8 cellular contexts compared by ENCODE assay signal in the genomic region with DNA sequence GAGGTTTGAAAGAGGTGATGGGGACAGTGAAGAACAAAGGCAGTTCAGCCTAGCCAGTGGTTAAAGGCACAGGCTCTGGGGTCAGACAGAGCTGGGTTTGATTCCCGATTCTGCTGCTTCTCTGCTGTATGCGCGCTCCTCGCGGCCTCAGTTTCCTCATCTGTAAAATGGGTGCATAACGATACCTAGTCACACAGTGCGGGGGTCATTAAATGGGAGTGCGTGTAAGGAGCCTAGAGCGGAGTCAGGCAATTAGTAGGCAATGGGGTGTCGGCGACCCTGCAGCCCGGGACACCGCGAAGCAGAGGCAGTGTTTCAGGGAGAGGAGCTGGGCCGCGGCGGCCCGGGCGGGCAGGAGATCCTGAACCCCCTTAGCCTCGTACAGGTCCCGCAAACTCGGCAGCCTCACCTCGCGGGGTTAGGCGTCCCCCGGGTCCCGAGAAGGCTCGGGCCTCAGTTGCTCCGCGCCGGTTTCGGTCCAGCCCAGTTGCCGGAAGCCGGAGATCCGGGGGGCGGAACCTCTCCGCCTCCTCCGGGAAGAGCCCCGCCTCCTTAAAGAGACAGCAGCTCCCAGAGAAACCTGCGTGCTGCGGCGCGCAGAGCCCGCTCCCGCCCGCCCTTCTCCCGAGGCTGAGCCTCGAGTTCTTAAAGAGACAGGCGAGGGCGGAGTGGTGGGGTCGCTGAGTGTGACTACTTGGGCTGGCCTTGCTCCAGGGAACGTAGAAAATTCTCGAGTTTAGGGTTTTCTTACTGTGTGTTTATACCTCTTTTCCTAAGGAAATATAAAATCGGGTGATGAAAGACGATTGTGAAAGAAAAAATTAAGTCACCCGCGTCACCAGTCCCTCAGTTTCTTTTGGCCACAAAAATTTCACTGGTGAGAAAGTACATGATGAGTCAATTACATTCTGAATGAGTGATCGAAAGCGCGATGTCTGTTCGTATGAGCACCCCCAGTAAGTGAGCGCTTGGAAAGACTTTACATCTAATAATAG. TPM values are rescaled to one million over a fixed set of nuclear protein-coding genes. Genes with fewer than 3 reads are reported as not detected.
DNase-seq lines count a peak whose midpoint lies in the region; ATAC-seq and TF ChIP-seq lines count a peak whose summit lies in the region.

A gene (minus strand): TSS at position 494 of the 995 bp plus-strand sequence. CDS start 860 bp downstream, outside the sequence.

- peaks cover 6% of the 10 kb centered on the region in 2 experiments for H3K79me1 ChIP-seq in IMR-90 (ENCODE audit: low read depth in 1 of 2, low read length in 2 of 2)

- peak within 1 kb of the TSS; percentile 47 for H2AK5ac ChIP-seq in IMR-90 (ENCODE audit: low read depth, low read length)

- H2BK20ac ChIP-seq in IMR-90 (ENCODE audit: low read depth, low read length), result peak within 1 kb of the TSS; percentile 14; the same call in 1 of the 2 replicates

- peaks cover 5% of the 10 kb centered on the region; the same call in 1 of the 2 replicates for H3K36me3 ChIP-seq in IMR-90 (ENCODE audit: control insufficient read depth, insufficient read depth, low read length)
- peaks cover 5 to 7% of the 10 kb centered on the region in 2 donors for H3K36me3 ChIP-seq in mucosa of rectum (ENCODE audit: control insufficient read depth in 2 of 2, insufficient read depth in 2 of 2, low read length in 2 of 2)

- H3K4me1 Mint-ChIP-seq in activated T-cell treated with anti-CD3 and anti-CD28 coated beads, Interleukin-2, amount 50 U/mL, for 24 hours (ENCODE audit: low read depth), result peaks cover 40% of the 10 kb centered on the region

- intact Hi-C loops in IMR-90 (cut with micrococcal nuclease), result loop anchor here (2.0 kb wide), 1 partner anchor 57 kb away; a partner anchor contains a TSS

- H3K18ac ChIP-seq in IMR-90 (ENCODE audit: low read depth, low read length), result peak within 1 kb of the TSS; percentile 81

- H3K36me3 Mint-ChIP-seq in activated T-cell treated with anti-CD3 and anti-CD28 coated beads, Interleukin-2, amount 50 U/mL, for 24 hours (ENCODE audit: low read depth), result peaks cover 34% of the 10 kb centered on the region

- H3K9me3 ChIP-seq in IMR-90 (ENCODE audit: control insufficient read depth, insufficient read depth, low read length) (no peaks in the 10 kb centered on the region), mucosa of rectum (ENCODE audit: control insufficient read depth in 2 of 2, low read length in 2 of 2) (no peaks in the 10 kb centered on the region)

- CTCF ChIA-PET in IMR-90 (lab: Yijun Ruan, JAX), result no interaction called here

- ATAC-seq in GM21528 (IDR thresholded peaks at IDR 0.05; ENCODE audit: low FRiP score, unreplicated experiment) (peak; percentile 91), IMR-90 (ENCODE audit: low read depth) (peak; percentile 100)

- dilution Hi-C loops in IMR-90 (cut with HindIII; ENCODE audit: low sequenced_read_pairs, unreplicated experiment), result no loop called here

- H3K27me3 Mint-ChIP-seq in activated T-cell treated with anti-CD3 and anti-CD28 coated beads, Interleukin-2, amount 50 U/mL, for 24 hours, result no peaks in the 10 kb centered on the region

- TF ChIP-seq CTCF in IMR-90 (conservative IDR thresholded peaks at IDR 0.05; ENCODE audit: low read depth, low read length), result no peak

- H2AK9ac ChIP-seq in IMR-90 (replicated peaks; ENCODE audit: low read depth, low read length, poor library complexity), result peak within 1 kb of the TSS; percentile 98

- H3K4me2 ChIP-seq in IMR-90 (ENCODE audit: low read depth, low read length), result peak within 1 kb of the TSS; percentile 99

- H3K9me1 ChIP-seq in IMR-90 (ENCODE audit: insufficient read depth, low read length), result peaks cover 4% of the 10 kb centered on the region; the same call in 1 of the 2 replicates

- peak within 1 kb of the TSS; percentile 97 for H3K4me3 Mint-ChIP-seq in activated T-cell treated with anti-CD3 and anti-CD28 coated beads, Interleukin-2, amount 50 U/mL, for 24 hours

- peak within 1 kb of the TSS; percentile 75 for H3K27ac ChIP-seq in IMR-90 (ENCODE audit: insufficient read depth, low read length)
- H3K27ac ChIP-seq in mucosa of rectum (ENCODE audit: low read depth in 2 of 2, low read length in 2 of 2), result peak within 1 kb of the TSS; percentile 58 to 61

- H2BK5ac ChIP-seq in IMR-90 (ENCODE audit: low read depth, low read length, poor library complexity, severe bottlenecking), result peak within 1 kb of the TSS; percentile 81

- H3K56ac ChIP-seq in IMR-90 (ENCODE audit: extremely low read depth, insufficient read depth, low read length), result peak within 1 kb of the TSS; percentile 83

- peak within 1 kb of the TSS; percentile 71; the same call in 2 of the 3 replicates for H2BK15ac ChIP-seq in IMR-90 (ENCODE audit: low read depth, low read length)

- TF ChIP-seq RAD21 in IMR-90 (IDR thresholded peaks at IDR 0.05; ENCODE audit: low read length), result no peak; the same call in 1 of the 2 replicates

- peak within 1 kb of the TSS; percentile 87 for H3K4ac ChIP-seq in IMR-90 (ENCODE audit: low read depth, low read length)

- H3K27me3 ChIP-seq in IMR-90 (ENCODE audit: control insufficient read depth, insufficient read depth, low read length) (no peaks in the 10 kb centered on the region), mucosa of rectum (ENCODE audit: control insufficient read depth in 2 of 2, insufficient read depth in 2 of 2, low read length in 2 of 2) (no peaks in the 10 kb centered on the region)

- peak; percentile 83 for DNase-seq in DMS153 (lab: John Stamatoyannopoulos, UW)
- DNase-seq in IMR-90, result peak; percentile 87
- peak; percentile 30 for DNase-seq in OCI-M2 (lab: John Stamatoyannopoulos, UW; ENCODE audit: unreplicated experiment)
- peak; percentile 90 for DNase-seq in activated T-cell treated with anti-CD3 and anti-CD28 coated beads, Interleukin-2, amount 50 U/mL, for 24 hours
- DNase-seq in erythroblast (lab: John Stamatoyannopoulos, UW), result peak; percentile 89 to 91
- peak; percentile 63 to 71 for DNase-seq in stimulated activated CD8-positive, alpha-beta memory T cell treated with anti-CD3 and anti-CD28 coated beads, Interleukin-4, amount 100 ng/mL, for 4 hours (ENCODE audit: low read depth in 2 of 2, low spot score in 1 of 2)

- in situ Hi-C loops in IMR-90 (cut with MboI; ENCODE audit: low sequenced_read_pairs), result no loop called here

- H4K91ac ChIP-seq in IMR-90 (ENCODE audit: insufficient read depth, low read depth, low read length), result peak within 1 kb of the TSS; percentile 91

- POLR2A ChIA-PET in IMR-90 (lab: Charles Lee; ENCODE audit: unreplicated experiment), result interaction anchor here (1.2 kb wide), 1 partner anchor 56 kb away, joined by 4 read pairs; a partner anchor contains a TSS

- H3K27ac Mint-ChIP-seq in activated T-cell treated with anti-CD3 and anti-CD28 coated beads, Interleukin-2, amount 50 U/mL, for 24 hours, result peak within 1 kb of the TSS; percentile 99

- H4K5ac ChIP-seq in IMR-90 (ENCODE audit: low read depth, low read length), result peak within 1 kb of the TSS; percentile 68

- no peak for TF ChIP-seq POLR2A in IMR-90 (IDR thresholded peaks at IDR 0.05; ENCODE audit: low read depth, low read length)
- peak; percentile 62 for TF ChIP-seq POLR2A in erythroblast (IDR thresholded peaks at IDR 0.05; ENCODE audit: low read length)

- H3K4me3 ChIP-seq in IMR-90 (ENCODE audit: insufficient read depth, low read depth, low read length) (peak within 1 kb of the TSS; percentile 97), mucosa of rectum (ENCODE audit: low read length in 2 of 2) (peak within 1 kb of the TSS; percentile 92 to 95)

- no TSS peak for BruUV-seq in IMR-90 (replicated peaks; lab: Mats Ljungman, UMichigan)

- H3K23ac ChIP-seq in IMR-90 (ENCODE audit: low read depth, low read length), result peak within 1 kb of the TSS; percentile 94

- H2BK120ac ChIP-seq in IMR-90 (ENCODE audit: low read depth, low read length), result peak within 1 kb of the TSS; percentile 34

- H3K9ac ChIP-seq in IMR-90 (ENCODE audit: low read depth, low read length) (peak within 1 kb of the TSS; percentile 89), mucosa of rectum (ENCODE audit: low read depth in 1 of 2, low read length in 2 of 2) (peak within 1 kb of the TSS; percentile 78 to 85)

- H4K20me1 ChIP-seq in IMR-90 (ENCODE audit: insufficient read depth, low read length), result no peaks in the 10 kb centered on the region

- H3K4me1 ChIP-seq in IMR-90 (ENCODE audit: control insufficient read depth, insufficient read depth, low read length) (peaks cover 3% of the 10 kb centered on the region), mucosa of rectum (ENCODE audit: control insufficient read depth in 2 of 2, insufficient read depth in 2 of 2, low read length in 2 of 2) (peaks cover 10 to 12% of the 10 kb centered on the region in 2 donors)

- 8% methylated on average over 23 of the region's 62 CpGs; no CpG with 5 or more reads in 1 of the 2 experiments for WGBS in IMR-90 (ENCODE audit: extremely low coverage in 2 of 2, insufficient read length in 1 of 2), 2 experiments

- peak within 1 kb of the TSS; percentile 88 to 96 for H4K8ac ChIP-seq in IMR-90 (ENCODE audit: low read depth in 2 of 2, low read length in 2 of 2)

- peak within 1 kb of the TSS; percentile 93 for H2AFZ ChIP-seq in IMR-90 (replicated peaks; ENCODE audit: low read length, poor library complexity)

- no peaks in the 10 kb centered on the region for H3K9me3 Mint-ChIP-seq in activated T-cell treated with anti-CD3 and anti-CD28 coated beads, Interleukin-2, amount 50 U/mL, for 24 hours

- peak within 1 kb of the TSS; percentile 93 for H3K14ac ChIP-seq in IMR-90 (replicated peaks; ENCODE audit: low read depth, low read length)

TF ChIP-seq in IMR-90, 13 proteins besides CTCF, POLR2A, EP300 and RAD21:
- TF ChIP-seq NFE2L2 (IDR thresholded peaks at IDR 0.05; ENCODE audit: low read depth, low read length), result no peak
- TF ChIP-seq MAZ (IDR thresholded peaks at IDR 0.05; ENCODE audit: borderline replicate concordance, low read depth, low read length), result peak; percentile 95
- peak; percentile 89 for TF ChIP-seq CEBPB (IDR thresholded peaks at IDR 0.05; ENCODE audit: low read depth, low read length)
- TF ChIP-seq RCOR1 (IDR thresholded peaks at IDR 0.05; ENCODE audit: insufficient replicate concordance, low read length), result peak; percentile 97

RNA-seq across cellular contexts. Expression of the gene that starts here (rescaled TPM):
- 28.9 and 35.3 TPM in 2 replicates for total RNA-seq in IMR-90 (2012; rRNA removed)
- 22.2 and 23.7 TPM in 2 replicates for polyA plus RNA-seq in IMR-90 (2012; rRNA removed)
- 9.2 and 17.1 TPM in 2 replicates for polyA plus RNA-seq in IMR-90 (2012; cell fraction: cytosol; rRNA removed)
- 4.9 and 20.7 TPM in 2 replicates for polyA plus RNA-seq in IMR-90 (2012; cell fraction: nucleus; rRNA removed; ENCODE audit: low replicate concordance)

Comparison
In these comparisons a context has a peak if more than half of its experiments do, and no peak if none do; other contexts are left out.
1. Peak in every context shown above with its lines: DNase-seq, ATAC-seq, H3K4me3 ChIP-seq and H3K27ac ChIP-seq.
2. DNase-seq: peak in every context shown above with its lines; median percentile 90 in activated T-cell treated with anti-CD3 and anti-CD28 coated beads, Interleukin-2, amount 50 U/mL, for 24 hours; 90 in erythroblast; 87 in IMR-90; 83 in DMS153; 67 in stimulated activated CD8-positive, alpha-beta memory T cell treated with anti-CD3 and anti-CD28 coated beads, Interleukin-4, amount 100 ng/mL, for 4 hours; 30 in OCI-M2.